Comparison of ENCODE assay signal across 28 cellular contexts in the genomic region with DNA sequence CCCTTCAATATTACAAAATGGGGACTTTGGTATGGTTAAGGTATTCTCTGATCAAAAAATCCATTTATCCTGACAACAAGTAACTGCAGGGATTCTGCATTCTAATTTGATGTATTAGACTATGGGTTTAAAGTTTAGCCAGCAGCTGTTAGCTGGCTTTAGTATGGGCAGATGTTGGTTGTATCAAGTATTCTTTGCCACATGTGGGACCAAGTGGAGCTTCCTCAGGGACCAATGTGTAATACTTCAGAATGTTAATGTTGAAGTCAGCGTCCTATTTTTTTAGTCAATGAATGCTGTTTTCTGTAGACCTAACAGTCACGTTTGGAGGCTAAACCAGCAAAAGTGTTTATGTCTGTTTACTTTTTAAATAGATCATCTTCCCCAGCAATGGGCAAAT. TPM values are rescaled to one million over a fixed set of nuclear protein-coding genes. Genes with fewer than 3 reads are reported as not detected.
"Had no signal": no experiment of that assay in that cellular context is flagged by ENCODE, and none has a peak within 500 bp of the region (broad histone marks: within the 10 kb centered on the region; RNA-seq: fewer than 3 reads in every experiment).

No MANE protein-coding gene starts in this region.

- H3K27ac ChIP-seq: ascending aorta, cardiac muscle cell, KMS-11, PC-9, RWPE1 had no signal

- H3K4me3 ChIP-seq: ascending aorta, cardiac muscle cell, PC-9 had no signal

- H3K9ac ChIP-seq: KMS-11 had no signal

- ATAC-seq: activated CD4-positive, alpha-beta T cell treated with anti-CD3 and anti-CD28 coated beads for 36 hours; activated CD4-positive, CD25-positive, alpha-beta regulatory T cell treated with anti-CD3 and anti-CD28 coated beads, Interleukin-2, amount 50 U/mL, for 24 hours; activated CD8-positive, alpha-beta T cell treated with anti-CD3 and anti-CD28 coated beads, Interleukin-2, amount 10 ng/mL, durations not matched to agents 7 days and 5 days; Right ventricle myocardium inferior had no signal

- H3K4me1 ChIP-seq: ascending aorta had no signal

- H3K36me3 ChIP-seq: ascending aorta, cardiac muscle cell had no signal

- H3K4me2 ChIP-seq: KMS-11, PC-9 had no signal

- H3K27me3 ChIP-seq: ascending aorta had no signal

- DNase-seq: activated CD4-positive, alpha-beta T cell treated with anti-CD3 and anti-CD28 coated beads for 36 hours; activated CD4-positive, alpha-beta T cell treated with anti-CD3 and anti-CD28 coated beads, Interleukin-2, amount 10 ng/mL, durations not matched to agents 7 days and 5 days; activated CD4-positive, alpha-beta T cell treated with anti-CD3 and anti-CD28 coated beads, Interleukin-2, amount 50 U/mL, for 48 hours; activated CD8-positive, alpha-beta T cell treated with anti-CD3 and anti-CD28 coated beads, Interleukin-2, amount 10 ng/mL, durations not matched to agents 7 days and 5 days; activated gamma-delta T cell; activated naive CD4-positive, alpha-beta T cell treated with Interleukin-2 at 50 U/mL for 16 hours; activated naive CD8-positive, alpha-beta T cell treated with anti-CD3 and anti-CD28 coated beads, Interleukin-2, amount 10 ng/mL, durations not matched to agents 7 days and 5 days; activated T-cell treated with anti-CD3 and anti-CD28 coated beads, Interleukin-2, amount 50 U/mL, for 24 hours; amygdala; NCI-H1092 treated with DMSO at 0.1 percent for 48 hours; NCI-H1417; NCI-H146; NCI-H187; NCI-H2081; NCI-H2171 treated with DMSO at 0.1 percent for 48 hours; NCI-H226; NCI-H524 treated with DMSO at 0.1 percent for 48 hours; PC-9; SIG-M5 had no signal

- H3K9me3 ChIP-seq: ascending aorta had no signal

RNA-seq across cellular contexts. Expression of gene MOXD1, which starts 41.4 kb away (rescaled TPM):
- total RNA-seq: activated CD4-positive, alpha-beta T cell treated with anti-CD3 and anti-CD28 coated beads for 36 hours; activated CD4-positive, alpha-beta T cell treated with anti-CD3 and anti-CD28 coated beads, Interleukin-2, amount 10 ng/mL, durations not matched to agents 7 days and 5 days; activated CD8-positive, alpha-beta T cell treated with anti-CD3 and anti-CD28 coated beads, Interleukin-2, amount 10 ng/mL, durations not matched to agents 7 days and 5 days; activated naive CD8-positive, alpha-beta T cell treated with anti-CD3 and anti-CD28 coated beads, Interleukin-2, amount 10 ng/mL, durations not matched to agents 7 days and 5 days; activated T-helper 2 cell treated with anti-CD3 and anti-CD28 coated beads, Interferon-gamma antibody, Interleukin-2, Interleukin-4, amounts not matched to agents 10 μg/mL and 5 μg/mL and 100 μg/mL, durations not matched to agents 14 hours and 24 hours and 36 hours; NCI-H460; T-helper 2 cell treated with Interferon-gamma antibody and Interleukin-4, amounts not matched to agents 100 ng/mL and 5 ng/mL, for 36 hours had no signal
